32 cellular contexts compared by ENCODE assay signal in the genomic region with DNA sequence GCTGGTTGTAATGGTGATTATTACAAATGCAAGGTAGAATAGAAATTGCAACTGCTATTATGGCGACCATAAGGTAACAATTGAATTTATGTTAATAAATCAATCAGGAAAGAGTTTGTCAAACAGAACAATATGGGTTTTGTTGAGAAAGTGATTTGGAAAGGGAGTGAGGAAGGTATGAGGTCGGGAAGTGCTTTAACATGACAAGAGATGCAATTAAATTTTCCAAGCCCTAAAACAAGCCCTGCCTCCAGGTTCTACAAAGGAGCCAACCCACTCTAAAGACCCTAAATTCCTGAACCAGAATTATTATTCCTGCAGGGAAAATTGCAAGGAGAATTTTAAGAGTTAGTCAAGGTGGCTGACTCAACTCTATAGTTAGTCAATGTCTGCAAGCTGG.
"Had no signal": no experiment of that assay in that cellular context is flagged by ENCODE, and none has a peak within 500 bp of the region (broad histone marks: within the 10 kb centered on the region; RNA-seq: fewer than 3 reads in every experiment).

No MANE protein-coding gene starts in this region.

- H3K4me3 ChIP-seq: adrenal gland, Peyer's patch had no signal

- H3K4me1 ChIP-seq: adrenal gland, Peyer's patch had no signal

- H3K27ac Mint-ChIP-seq: activated CD4-positive, alpha-beta T cell treated with anti-CD3 and anti-CD28 coated beads for 36 hours; activated CD4-positive, alpha-beta T cell treated with anti-CD3 and anti-CD28 coated beads, Interleukin-2, amount 10 ng/mL, durations not matched to agents 7 days and 5 days; activated CD8-positive, alpha-beta T cell treated with anti-CD3 and anti-CD28 coated beads, Interleukin-2, amount 10 ng/mL, durations not matched to agents 7 days and 5 days; activated naive CD4-positive, alpha-beta T cell treated with anti-CD3 and anti-CD28 coated beads for 36 hours; activated naive CD4-positive, alpha-beta T cell treated with anti-CD3 and anti-CD28 coated beads, Interleukin-2, amount 50 U/mL, for 72 hours; activated T-cell treated with anti-CD3 and anti-CD28 coated beads, Interleukin-2, amount 50 U/mL, for 24 hours; activated T-helper 2 cell treated with anti-CD3 and anti-CD28 coated beads, Interferon-gamma antibody, Interleukin-2, Interleukin-4, amounts not matched to agents 10 μg/mL and 5 μg/mL and 100 μg/mL, durations not matched to agents 14 hours and 24 hours and 36 hours; brain had no signal

- DNase-seq: activated CD4-positive, alpha-beta T cell treated with anti-CD3 and anti-CD28 coated beads for 36 hours; activated CD4-positive, alpha-beta T cell treated with anti-CD3 and anti-CD28 coated beads, Interleukin-2, amount 10 ng/mL, durations not matched to agents 7 days and 5 days; activated CD4-positive, alpha-beta T cell treated with anti-CD3 and anti-CD28 coated beads, Interleukin-2, amount 50 U/mL, for 48 hours; activated CD8-positive, alpha-beta T cell treated with anti-CD3 and anti-CD28 coated beads, Interleukin-2, amount 10 ng/mL, durations not matched to agents 7 days and 5 days; activated gamma-delta T cell; activated naive CD4-positive, alpha-beta T cell treated with anti-CD3 and anti-CD28 coated beads for 36 hours; activated T-cell treated with anti-CD3 and anti-CD28 coated beads, Interleukin-2, amount 50 U/mL, for 24 hours; adrenal gland; central memory CD4-positive, alpha-beta T cell; MM.1S; MV-4-11; NCI-H1092; NCI-H1436 treated with DMSO at 0.1 percent for 48 hours; NCI-H1694 treated with DMSO at 0.1 percent for 48 hours; NCI-H2029; NCI-H510A; NCI-H526; NCI-H748 treated with DMSO at 0.1 percent for 48 hours; NK-92 treated with Interleukin-12 subunit alpha and Interleukin-12 subunit beta, amount 100 ng/mL, for 24 hours; PC-3; Peyer's patch; SIG-M5; SW 1271; T-helper 1 cell; T-helper 2 cell; T-helper 9 cell had no signal

- H3K4me1 Mint-ChIP-seq: activated CD4-positive, alpha-beta T cell treated with anti-CD3 and anti-CD28 coated beads for 36 hours; activated CD4-positive, alpha-beta T cell treated with anti-CD3 and anti-CD28 coated beads, Interleukin-2, amount 10 ng/mL, durations not matched to agents 7 days and 5 days; brain had no signal

- H3K9me3 ChIP-seq: adrenal gland, Peyer's patch had no signal

- H3K27me3 Mint-ChIP-seq: activated CD4-positive, alpha-beta T cell treated with anti-CD3 and anti-CD28 coated beads for 36 hours; activated CD4-positive, alpha-beta T cell treated with anti-CD3 and anti-CD28 coated beads, Interleukin-2, amount 10 ng/mL, durations not matched to agents 7 days and 5 days; activated T-cell treated with anti-CD3 and anti-CD28 coated beads, Interleukin-2, amount 50 U/mL, for 24 hours; brain had no signal

- H3K27ac ChIP-seq: adrenal gland, Peyer's patch, RWPE1 had no signal

- H3K27me3 ChIP-seq: adrenal gland, Peyer's patch had no signal

- ATAC-seq: activated CD4-positive, alpha-beta T cell treated with anti-CD3 and anti-CD28 coated beads for 36 hours; activated CD4-positive, CD25-positive, alpha-beta regulatory T cell treated with anti-CD3 and anti-CD28 coated beads, Interleukin-2, amount 50 U/mL, for 24 hours; activated CD8-positive, alpha-beta T cell treated with anti-CD3 and anti-CD28 coated beads, Interleukin-2, amount 10 ng/mL, durations not matched to agents 7 days and 5 days; activated naive CD4-positive, alpha-beta T cell treated with anti-CD3 and anti-CD28 coated beads, Interleukin-2, amount 50 U/mL, for 72 hours; PC-3; Right ventricle myocardium inferior had no signal

- H3K36me3 ChIP-seq: adrenal gland, Peyer's patch had no signal

- H3K36me3 Mint-ChIP-seq: activated naive CD4-positive, alpha-beta T cell treated with anti-CD3 and anti-CD28 coated beads, Interleukin-2, amount 50 U/mL, for 72 hours; brain had no signal

- H3K9me3 Mint-ChIP-seq: activated naive CD4-positive, alpha-beta T cell treated with anti-CD3 and anti-CD28 coated beads for 36 hours; activated T-cell treated with anti-CD3 and anti-CD28 coated beads, Interleukin-2, amount 50 U/mL, for 24 hours; activated T-helper 2 cell treated with anti-CD3 and anti-CD28 coated beads, Interferon-gamma antibody, Interleukin-2, Interleukin-4, amounts not matched to agents 10 μg/mL and 5 μg/mL and 100 μg/mL, durations not matched to agents 14 hours and 24 hours and 36 hours had no signal

- H3K4me3 Mint-ChIP-seq: activated CD4-positive, alpha-beta T cell treated with anti-CD3 and anti-CD28 coated beads for 36 hours; activated CD4-positive, alpha-beta T cell treated with anti-CD3 and anti-CD28 coated beads, Interleukin-2, amount 10 ng/mL, durations not matched to agents 7 days and 5 days; activated CD8-positive, alpha-beta T cell treated with anti-CD3 and anti-CD28 coated beads, Interleukin-2, amount 10 ng/mL, durations not matched to agents 7 days and 5 days; activated naive CD4-positive, alpha-beta T cell treated with anti-CD3 and anti-CD28 coated beads for 36 hours; activated T-cell treated with anti-CD3 and anti-CD28 coated beads, Interleukin-2, amount 50 U/mL, for 24 hours; brain had no signal
